In genomic region chr11:66641834-66642233, GRCh38 we compare ENCODE assay signal across 8 cellular contexts. TPM values are rescaled to one million over a fixed set of nuclear protein-coding genes. Genes with fewer than 3 reads are reported as not detected.
A peak's percentile ranks its signal among the peaks of the same experiment; 100 is the strongest.
DNase-seq lines count a peak whose midpoint lies in the region; ATAC-seq, FAIRE-seq and TF ChIP-seq lines count a peak whose summit lies in the region.

No MANE protein-coding gene starts in this region.

- POLR2A ChIA-PET in HepG2 (lab: Yijun Ruan, JAX) = interaction anchor here (10.0 kb wide), 1 partner anchor 21 kb away, joined by 211 read pairs; the partner anchor contains the start of gene RBM14

- H3K4me1 ChIP-seq in HepG2 (ENCODE audit: insufficient read depth, low read length) = peaks cover 76% of the 10 kb centered on the region
- peaks cover 0 to 50% (median 27%) of the 10 kb centered on the region in 4 donors for H3K4me1 ChIP-seq in right lobe of liver
- H3K4me1 ChIP-seq in mesenchymal stem cell (ENCODE audit: control insufficient read depth, insufficient read depth, low read depth, low read length) = peaks cover 19% of the 10 kb centered on the region
- peaks cover 70% of the 10 kb centered on the region for H3K4me1 ChIP-seq in testis

- DNase-seq in HepG2 (ENCODE audit: low spot score) = no peak
- DNase-seq in right lobe of liver = no peak
- DNase-seq in activated naive CD8-positive, alpha-beta T cell treated with anti-CD3 and anti-CD28 coated beads, Interleukin-2, amount 50 U/mL, for 24 hours = no peak
- no peak for DNase-seq in mesenchymal stem cell
- DNase-seq in G401 (ENCODE audit: low spot score) = no peak
- no peak for DNase-seq in testis

- no peak overlapping the region for H3K4ac ChIP-seq in mesenchymal stem cell (ENCODE audit: low read depth in 1 of 2, low read length in 2 of 2)

- H2AFZ ChIP-seq in HepG2 (ENCODE audit: low read length) (no peak overlapping the region), mesenchymal stem cell (ENCODE audit: low read depth, low read length) (no peak overlapping the region)

- no peak for FAIRE-seq in HepG2 (lab: Jason Lieb, UNC)

- H4K91ac ChIP-seq in mesenchymal stem cell (ENCODE audit: low read length) = no peak overlapping the region

- CTCF ChIA-PET in HepG2 (lab: Yijun Ruan, JAX; ENCODE audit: low intra/inter-chr PET ratio, low total read pairs) = no interaction called here

- in situ Hi-C loops in HepG2 (cut with HindIII; ENCODE audit: extremely low pct_ligation_motif_present, low pct_unique_long_range_greater_than_20kb) = no loop called here
- in situ Hi-C loops in G401 (cut with HindIII; ENCODE audit: low sequenced_read_pairs) = no loop called here

- 64% methylated on average over 3 of the region's 3 CpGs for WGBS in HepG2 (ENCODE audit: low lambda C conversion rate)
- WGBS in right lobe of liver (ENCODE audit: insufficient coverage, low coverage, low lambda C conversion rate, missing lambda C conversion rate) = 34% methylated on average over 3 of the region's 3 CpGs
- WGBS in mesenchymal stem cell = 70% methylated on average over 3 of the region's 3 CpGs
- WGBS in testis, 2 donors = 31 to 44% methylated on average over 3 of the region's 3 CpGs

- peak overlapping the region; percentile 85 for H3K4me3 Mint-ChIP-seq in activated naive CD8-positive, alpha-beta T cell treated with anti-CD3 and anti-CD28 coated beads, Interleukin-2, amount 50 U/mL, for 24 hours

- H3K4me2 ChIP-seq in HepG2 (ENCODE audit: low read depth, low read length) (peak overlapping the region; percentile 88), mesenchymal stem cell (ENCODE audit: low read length, poor library complexity, severe bottlenecking) (peak overlapping the region; percentile 57)

- no peak overlapping the region for H4K8ac ChIP-seq in mesenchymal stem cell (ENCODE audit: low read length)

- H3K27me3 ChIP-seq in HepG2 (ENCODE audit: control insufficient read depth in 1 of 2, insufficient read depth in 2 of 2, low read length in 2 of 2) = no peaks in the 10 kb centered on the region; a peak in 1 of 5 replicates
- H3K27me3 ChIP-seq in right lobe of liver = no peaks in the 10 kb centered on the region
- no peaks in the 10 kb centered on the region for H3K27me3 ChIP-seq in mesenchymal stem cell (ENCODE audit: control insufficient read depth in 1 of 2, insufficient read depth in 1 of 2, low read length in 2 of 2)
- no peaks in the 10 kb centered on the region for H3K27me3 ChIP-seq in testis

- H3K18ac ChIP-seq in mesenchymal stem cell (ENCODE audit: low read depth in 1 of 2, low read length in 2 of 2) = no peak overlapping the region

- H3K27ac ChIP-seq in HepG2 (ENCODE audit: extremely low read length, insufficient read depth, low read length) (no peak overlapping the region), right lobe of liver (no peak overlapping the region), mesenchymal stem cell (ENCODE audit: low read length, poor library complexity, severe bottlenecking) (no peak overlapping the region), testis (no peak overlapping the region)

- H3K9me3 Mint-ChIP-seq in activated naive CD8-positive, alpha-beta T cell treated with anti-CD3 and anti-CD28 coated beads, Interleukin-2, amount 50 U/mL, for 24 hours = no peaks in the 10 kb centered on the region

- BruUV-seq in HepG2 (replicated peaks; lab: Mats Ljungman, UMichigan) = no TSS peak

- H4K20me1 ChIP-seq in HepG2 (ENCODE audit: insufficient read depth, low read length) = peaks cover 79% of the 10 kb centered on the region

- no peak overlapping the region for H2BK5ac ChIP-seq in mesenchymal stem cell (ENCODE audit: low read depth, low read length, poor library complexity, severe bottlenecking)

- H3K9me3 ChIP-seq in HepG2 (ENCODE audit: low read length) (no peaks in the 10 kb centered on the region), right lobe of liver (no peaks in the 10 kb centered on the region), mesenchymal stem cell (ENCODE audit: control insufficient read depth, low read length) (no peaks in the 10 kb centered on the region), testis (no peaks in the 10 kb centered on the region)

- no peak for TF ChIP-seq EP300 in HepG2 (IDR thresholded peaks at IDR 0.05; ENCODE audit: low read depth in 2 of 2, low read length in 2 of 2)
- TF ChIP-seq EP300 in HepG2 (CRISPR knock-in tag; IDR thresholded peaks at IDR 0.05; ENCODE audit: borderline replicate concordance) = no peak

- no peak overlapping the region for H2BK15ac ChIP-seq in mesenchymal stem cell (ENCODE audit: low read depth, poor library complexity, severe bottlenecking)

- ATAC-seq in HepG2 (no peak), right lobe of liver (no peak), HG03571 (IDR thresholded peaks at IDR 0.05; ENCODE audit: unreplicated experiment) (no peak), GM21515 (IDR thresholded peaks at IDR 0.05; ENCODE audit: unreplicated experiment) (no peak)
- ATAC-seq in activated naive CD8-positive, alpha-beta T cell treated with anti-CD3 and anti-CD28 coated beads, Interleukin-2, amount 50 U/mL, for 24 hours = no peak

- H3K9ac ChIP-seq in HepG2 (ENCODE audit: insufficient read depth, low read depth, low read length) (peak overlapping the region; percentile 28; the same call in 1 of the 2 replicates), mesenchymal stem cell (ENCODE audit: low read length) (peak overlapping the region; percentile 94)

- H3K79me1 ChIP-seq in mesenchymal stem cell (replicated peaks; ENCODE audit: low read length, poor library complexity, severe bottlenecking) = no peaks in the 10 kb centered on the region

- no peak for TF ChIP-seq RAD21 in HepG2 (CRISPR knock-in tag; IDR thresholded peaks at IDR 0.05)

- H3K36me3 ChIP-seq in HepG2 (replicated peaks in 1 of 2; ENCODE audit: control insufficient read depth in 1 of 2, insufficient read depth in 2 of 2, low read length in 2 of 2) (peaks cover 18 to 55% of the 10 kb centered on the region in 2 experiments), right lobe of liver (peaks cover 11 to 58% (median 24%) of the 10 kb centered on the region in 4 donors), mesenchymal stem cell (ENCODE audit: control insufficient read depth in 1 of 2, insufficient read depth in 2 of 2, low read depth in 1 of 2, low read length in 2 of 2) (peaks cover 19 to 75% of the 10 kb centered on the region in 2 experiments), testis (ENCODE audit: low read depth, missing control alignments) (no peaks in the 10 kb centered on the region)

- intact Hi-C loops in HepG2 (cut with micrococcal nuclease; ENCODE audit: unreplicated experiment) (no loop called here), right lobe of liver (cut with DNase I) (no loop called here), testis (cut with DNase I; ENCODE audit: low total_unique reads) (no loop called here)

- peak overlapping the region; percentile 87 for H3K27ac Mint-ChIP-seq in activated naive CD8-positive, alpha-beta T cell treated with anti-CD3 and anti-CD28 coated beads, Interleukin-2, amount 50 U/mL, for 24 hours

- peaks cover 88% of the 10 kb centered on the region for H3K4me1 Mint-ChIP-seq in activated naive CD8-positive, alpha-beta T cell treated with anti-CD3 and anti-CD28 coated beads, Interleukin-2, amount 50 U/mL, for 24 hours

- H3K27me3 Mint-ChIP-seq in activated naive CD8-positive, alpha-beta T cell treated with anti-CD3 and anti-CD28 coated beads, Interleukin-2, amount 50 U/mL, for 24 hours = no peaks in the 10 kb centered on the region

- H2BK12ac ChIP-seq in mesenchymal stem cell (ENCODE audit: low read length in 2 of 2) = no peak overlapping the region

- no peak overlapping the region for H3K23ac ChIP-seq in mesenchymal stem cell (ENCODE audit: low read length in 2 of 2)

- H3K4me3 ChIP-seq in HepG2 (replicated peaks in 1 of 3; ENCODE audit: insufficient read depth in 1 of 3, low read depth in 2 of 3, low read length in 3 of 3) (peak overlapping the region; percentile 19 to 44 (median 25); a peak in 3 of 6 replicates), right lobe of liver (peak overlapping the region in 1 of 3 donors; percentile 8), mesenchymal stem cell (ENCODE audit: insufficient read depth in 1 of 2, low read depth in 1 of 2, low read length in 2 of 2) (peak overlapping the region in 1 of 2 experiments; percentile 91), testis (no peak overlapping the region)

- no peak overlapping the region for H3K14ac ChIP-seq in mesenchymal stem cell (ENCODE audit: low read length in 2 of 2)

- TF ChIP-seq POLR2A in HepG2 (IDR thresholded peaks at IDR 0.05; ENCODE audit: insufficient read depth in 1 of 2, low read depth in 2 of 2, low read length in 2 of 2) = no peak
- no peak for TF ChIP-seq POLR2A in right lobe of liver (IDR thresholded peaks at IDR 0.05)
- no peak for TF ChIP-seq POLR2A in testis (IDR thresholded peaks at IDR 0.05)

- no peak overlapping the region for H2AK5ac ChIP-seq in mesenchymal stem cell (ENCODE audit: low read length, severe bottlenecking)

- peaks cover 91% of the 10 kb centered on the region for H3K36me3 Mint-ChIP-seq in activated naive CD8-positive, alpha-beta T cell treated with anti-CD3 and anti-CD28 coated beads, Interleukin-2, amount 50 U/mL, for 24 hours (ENCODE audit: low read depth)

- no peak overlapping the region for H2BK120ac ChIP-seq in mesenchymal stem cell (ENCODE audit: low read depth, low read length)

- H3K79me2 ChIP-seq in HepG2 (ENCODE audit: insufficient read depth, low read length) = peaks cover 92% of the 10 kb centered on the region

- TF ChIP-seq CTCF in HepG2 (CRISPR knock-in tag; IDR thresholded peaks at IDR 0.05) (no peak), right lobe of liver (IDR thresholded peaks at IDR 0.05) (no peak), testis (IDR thresholded peaks at IDR 0.05) (no peak)

RNA-seq across cellular contexts. Expression of gene RBM4, which starts 3.3 kb away (rescaled TPM):
- total RNA-seq in HepG2 (2016; rRNA removed; fragmentation: Illumina TruSeq; extraction: Trizol) = 136 and 138 TPM in 2 replicates
- total RNA-seq in HepG2 (2016; cell fraction: cytosol; rRNA removed; fragmentation: Illumina TruSeq; extraction: Trizol; ENCODE audit: low read depth) = 72.4 and 85.4 TPM in 2 replicates
- total RNA-seq in HepG2 (2016; cell fraction: insoluble cytoplasmic fraction; rRNA removed; fragmentation: Illumina TruSeq; extraction: Trizol) = 137 and 138 TPM in 2 replicates
- 57.5 and 58.8 TPM in 2 replicates for total RNA-seq in HepG2 (2016; cell fraction: membrane; rRNA removed; fragmentation: Illumina TruSeq; extraction: Trizol)
- total RNA-seq in HepG2 (2016; cell fraction: nucleus; rRNA removed; fragmentation: Illumina TruSeq; extraction: Trizol) = 101 and 109 TPM in 2 replicates
- polyA plus RNA-seq in HepG2 (2011; rRNA removed) = 123 and 126 TPM in 2 replicates
- 150 and 151 TPM in 2 replicates for polyA plus RNA-seq in HepG2 (2011; cell fraction: cytosol; rRNA removed)
- 83.4 and 84.4 TPM in 2 replicates for polyA plus RNA-seq in HepG2 (2011; cell fraction: nucleus; rRNA removed)
- 117 and 122 TPM in 2 replicates for polyA plus RNA-seq in HepG2 (2012)
- 29.4 and 30.6 TPM in 2 replicates for polyA plus RNA-seq in HepG2 (2016; cell fraction: cytosol; fragmentation: Illumina TruSeq; extraction: Trizol; ENCODE audit: low read depth)
- polyA plus RNA-seq in HepG2 (2016; cell fraction: insoluble cytoplasmic fraction; fragmentation: Illumina TruSeq; extraction: Trizol; ENCODE audit: low read depth) = 149 and 157 TPM in 2 replicates
- polyA plus RNA-seq in HepG2 (2016; cell fraction: membrane; fragmentation: Illumina TruSeq; extraction: Trizol; ENCODE audit: low read depth) = 38.1 and 38.5 TPM in 2 replicates
- 115 and 116 TPM in 2 replicates for polyA plus RNA-seq in HepG2 (2016; cell fraction: nucleus; fragmentation: Illumina TruSeq; extraction: Trizol; ENCODE audit: insufficient read depth, low read depth)
- polyA minus RNA-seq in HepG2 (2011; rRNA and poly(A)+ RNA removed; ENCODE audit: low replicate concordance) = 104 and 196 TPM in 2 replicates
- 40.8 and 41.0 TPM in 2 replicates for polyA minus RNA-seq in HepG2 (2011; cell fraction: cytosol; rRNA and poly(A)+ RNA removed)
- 136 and 154 TPM in 2 replicates for polyA minus RNA-seq in HepG2 (2011; cell fraction: nucleus; rRNA and poly(A)+ RNA removed)
- total RNA-seq in right lobe of liver = 10 to 100 TPM; 40.3 to 57.0 (median 48.4) TPM
- 94.6 TPM for polyA plus RNA-seq in mesenchymal stem cell (2013, experiment 1 of 2)
- 98.2 TPM for polyA plus RNA-seq in mesenchymal stem cell (2013, experiment 2 of 2)
- total RNA-seq in G401 (2014; rRNA removed; shearing (Covaris generic)) = 513 and 534 TPM in 2 replicates
- 100 to 1,000 TPM in 1 of 2 donors, 10 to 100 TPM in 1; 95.2 to 123 TPM for total RNA-seq in testis
- 137 TPM for polyA plus RNA-seq in testis (ENCODE audit: insufficient read depth, low read depth, low replicate concordance)

RNA-seq across cellular contexts. Expression of gene RBM14, which starts 25.4 kb away (rescaled TPM):
- 41.7 and 44.1 TPM in 2 replicates for total RNA-seq in HepG2 (2016; rRNA removed; fragmentation: Illumina TruSeq; extraction: Trizol)
- total RNA-seq in HepG2 (2016; cell fraction: cytosol; rRNA removed; fragmentation: Illumina TruSeq; extraction: Trizol; ENCODE audit: low read depth) = 3.6 and 5.1 TPM in 2 replicates
- total RNA-seq in HepG2 (2016; cell fraction: insoluble cytoplasmic fraction; rRNA removed; fragmentation: Illumina TruSeq; extraction: Trizol) = 41.2 and 46.1 TPM in 2 replicates
- 17.8 and 17.9 TPM in 2 replicates for total RNA-seq in HepG2 (2016; cell fraction: membrane; rRNA removed; fragmentation: Illumina TruSeq; extraction: Trizol)
- 58.5 and 66.2 TPM in 2 replicates for total RNA-seq in HepG2 (2016; cell fraction: nucleus; rRNA removed; fragmentation: Illumina TruSeq; extraction: Trizol)
- polyA plus RNA-seq in HepG2 (2011; rRNA removed) = 12.7 and 14.6 TPM in 2 replicates
- 10.6 and 13.1 TPM in 2 replicates for polyA plus RNA-seq in HepG2 (2011; cell fraction: cytosol; rRNA removed)
- 44.2 and 47.6 TPM in 2 replicates for polyA plus RNA-seq in HepG2 (2011; cell fraction: nucleus; rRNA removed)
- 18.2 and 26.9 TPM in 2 replicates for polyA plus RNA-seq in HepG2 (2012)
- 4.8 and 5.7 TPM in 2 replicates for polyA plus RNA-seq in HepG2 (2016; cell fraction: cytosol; fragmentation: Illumina TruSeq; extraction: Trizol; ENCODE audit: low read depth)
- polyA plus RNA-seq in HepG2 (2016; cell fraction: insoluble cytoplasmic fraction; fragmentation: Illumina TruSeq; extraction: Trizol; ENCODE audit: low read depth) = 50.7 and 56.3 TPM in 2 replicates
- 15.9 and 16.6 TPM in 2 replicates for polyA plus RNA-seq in HepG2 (2016; cell fraction: membrane; fragmentation: Illumina TruSeq; extraction: Trizol; ENCODE audit: low read depth)
- 64.3 and 68.1 TPM in 2 replicates for polyA plus RNA-seq in HepG2 (2016; cell fraction: nucleus; fragmentation: Illumina TruSeq; extraction: Trizol; ENCODE audit: insufficient read depth, low read depth)
- 59.6 and 85.3 TPM in 2 replicates for polyA minus RNA-seq in HepG2 (2011; rRNA and poly(A)+ RNA removed; ENCODE audit: low replicate concordance)
- polyA minus RNA-seq in HepG2 (2011; cell fraction: cytosol; rRNA and poly(A)+ RNA removed) = 14.9 and 22.7 TPM in 2 replicates
- 52.8 and 54.8 TPM in 2 replicates for polyA minus RNA-seq in HepG2 (2011; cell fraction: nucleus; rRNA and poly(A)+ RNA removed)
- total RNA-seq in right lobe of liver = 10 to 100 TPM; 25.1 to 63.7 (median 27.4) TPM
- 28.0 TPM for polyA plus RNA-seq in mesenchymal stem cell (2013, experiment 1 of 2)
- polyA plus RNA-seq in mesenchymal stem cell (2013, experiment 2 of 2) = 26.7 TPM
- total RNA-seq in G401 (2014; rRNA removed; shearing (Covaris generic)) = 47.7 and 68.8 TPM in 2 replicates
- total RNA-seq in testis = 100 to 1,000 TPM; 146 to 149 TPM
- polyA plus RNA-seq in testis (ENCODE audit: insufficient read depth, low read depth, low replicate concordance) = 85.2 TPM

RNA-seq across cellular contexts. Expression of gene RBM4B, which starts 35.9 kb away (rescaled TPM):
- total RNA-seq in HepG2 (2016; rRNA removed; fragmentation: Illumina TruSeq; extraction: Trizol) (25.6 and 25.8 TPM in 2 replicates), right lobe of liver (1 to 10 TPM; 3.6 to 9.4 (median 6.9) TPM), testis (10 to 100 TPM; 35.0 to 35.7 TPM)
- total RNA-seq in HepG2 (2016; cell fraction: cytosol; rRNA removed; fragmentation: Illumina TruSeq; extraction: Trizol; ENCODE audit: low read depth) = 11.1 and 13.0 TPM in 2 replicates
- total RNA-seq in HepG2 (2016; cell fraction: insoluble cytoplasmic fraction; rRNA removed; fragmentation: Illumina TruSeq; extraction: Trizol) = 24.9 and 27.1 TPM in 2 replicates
- total RNA-seq in HepG2 (2016; cell fraction: membrane; rRNA removed; fragmentation: Illumina TruSeq; extraction: Trizol) = 16.5 and 17.7 TPM in 2 replicates
- 21.3 and 26.1 TPM in 2 replicates for total RNA-seq in HepG2 (2016; cell fraction: nucleus; rRNA removed; fragmentation: Illumina TruSeq; extraction: Trizol)
- polyA plus RNA-seq in HepG2 (2011; rRNA removed) (32.4 and 33.5 TPM in 2 replicates), testis (ENCODE audit: insufficient read depth, low read depth, low replicate concordance) (35.2 TPM)
- 19.2 and 24.1 TPM in 2 replicates for polyA plus RNA-seq in HepG2 (2011; cell fraction: cytosol; rRNA removed)
- polyA plus RNA-seq in HepG2 (2011; cell fraction: nucleus; rRNA removed) = 51.7 and 54.9 TPM in 2 replicates
- polyA plus RNA-seq in HepG2 (2012) = 18.3 and 24.4 TPM in 2 replicates
- 4.8 and 5.2 TPM in 2 replicates for polyA plus RNA-seq in HepG2 (2016; cell fraction: cytosol; fragmentation: Illumina TruSeq; extraction: Trizol; ENCODE audit: low read depth)
- polyA plus RNA-seq in HepG2 (2016; cell fraction: insoluble cytoplasmic fraction; fragmentation: Illumina TruSeq; extraction: Trizol; ENCODE audit: low read depth) = 28.7 and 29.9 TPM in 2 replicates
- polyA plus RNA-seq in HepG2 (2016; cell fraction: membrane; fragmentation: Illumina TruSeq; extraction: Trizol; ENCODE audit: low read depth) = 7.3 and 10.0 TPM in 2 replicates
- 43.3 and 48.3 TPM in 2 replicates for polyA plus RNA-seq in HepG2 (2016; cell fraction: nucleus; fragmentation: Illumina TruSeq; extraction: Trizol; ENCODE audit: insufficient read depth, low read depth)
- polyA minus RNA-seq in HepG2 (2011; rRNA and poly(A)+ RNA removed; ENCODE audit: low replicate concordance) = 19.7 and 31.4 TPM in 2 replicates
- polyA minus RNA-seq in HepG2 (2011; cell fraction: cytosol; rRNA and poly(A)+ RNA removed) = 7.9 and 9.7 TPM in 2 replicates
- 39.4 and 40.9 TPM in 2 replicates for polyA minus RNA-seq in HepG2 (2011; cell fraction: nucleus; rRNA and poly(A)+ RNA removed)
- 20.3 TPM for polyA plus RNA-seq in mesenchymal stem cell (2013, experiment 1 of 2)
- 19.6 TPM for polyA plus RNA-seq in mesenchymal stem cell (2013, experiment 2 of 2)
- total RNA-seq in G401 (2014; rRNA removed; shearing (Covaris generic)) = 4.1 and 13.0 TPM in 2 replicates

RNA-seq across cellular contexts. Expression of gene CCS, which starts 48.8 kb away (rescaled TPM):
- total RNA-seq in HepG2 (2016; rRNA removed; fragmentation: Illumina TruSeq; extraction: Trizol) = 34.2 and 44.6 TPM in 2 replicates
- 77.8 and 78.2 TPM in 2 replicates for total RNA-seq in HepG2 (2016; cell fraction: cytosol; rRNA removed; fragmentation: Illumina TruSeq; extraction: Trizol; ENCODE audit: low read depth)
- total RNA-seq in HepG2 (2016; cell fraction: insoluble cytoplasmic fraction; rRNA removed; fragmentation: Illumina TruSeq; extraction: Trizol) = 30.0 and 48.1 TPM in 2 replicates
- total RNA-seq in HepG2 (2016; cell fraction: membrane; rRNA removed; fragmentation: Illumina TruSeq; extraction: Trizol) = 36.9 and 40.8 TPM in 2 replicates
- total RNA-seq in HepG2 (2016; cell fraction: nucleus; rRNA removed; fragmentation: Illumina TruSeq; extraction: Trizol) = 27.8 and 35.6 TPM in 2 replicates
- 25.4 and 34.7 TPM in 2 replicates for polyA plus RNA-seq in HepG2 (2011; rRNA removed)
- 23.5 and 37.2 TPM in 2 replicates for polyA plus RNA-seq in HepG2 (2011; cell fraction: cytosol; rRNA removed)
- polyA plus RNA-seq in HepG2 (2011; cell fraction: nucleus; rRNA removed) = 127 and 131 TPM in 2 replicates
- 31.4 and 37.9 TPM in 2 replicates for polyA plus RNA-seq in HepG2 (2012)
- 6.4 and 6.8 TPM in 2 replicates for polyA plus RNA-seq in HepG2 (2016; cell fraction: cytosol; fragmentation: Illumina TruSeq; extraction: Trizol; ENCODE audit: low read depth)
- 36.6 and 42.6 TPM in 2 replicates for polyA plus RNA-seq in HepG2 (2016; cell fraction: insoluble cytoplasmic fraction; fragmentation: Illumina TruSeq; extraction: Trizol; ENCODE audit: low read depth)
- polyA plus RNA-seq in HepG2 (2016; cell fraction: membrane; fragmentation: Illumina TruSeq; extraction: Trizol; ENCODE audit: low read depth) = 6.0 and 8.2 TPM in 2 replicates
- 64.5 and 64.9 TPM in 2 replicates for polyA plus RNA-seq in HepG2 (2016; cell fraction: nucleus; fragmentation: Illumina TruSeq; extraction: Trizol; ENCODE audit: insufficient read depth, low read depth)
- polyA minus RNA-seq in HepG2 (2011; rRNA and poly(A)+ RNA removed; ENCODE audit: low replicate concordance) = 31.8 and 31.9 TPM in 2 replicates
- 18.1 and 21.5 TPM in 2 replicates for polyA minus RNA-seq in HepG2 (2011; cell fraction: cytosol; rRNA and poly(A)+ RNA removed)
- polyA minus RNA-seq in HepG2 (2011; cell fraction: nucleus; rRNA and poly(A)+ RNA removed) = 21.1 and 29.0 TPM in 2 replicates
- 10 to 100 TPM; 22.6 to 54.2 (median 34.3) TPM for total RNA-seq in right lobe of liver
- 49.7 TPM for polyA plus RNA-seq in mesenchymal stem cell (2013, experiment 1 of 2)
- 48.2 TPM for polyA plus RNA-seq in mesenchymal stem cell (2013, experiment 2 of 2)
- total RNA-seq in G401 (2014; rRNA removed; shearing (Covaris generic)) = 181 and 230 TPM in 2 replicates
- 10 to 100 TPM; 70.7 to 83.2 TPM for total RNA-seq in testis
- polyA plus RNA-seq in testis (ENCODE audit: insufficient read depth, low read depth, low replicate concordance) = 67.5 TPM

RNA-seq across cellular contexts. Expression of gene CCDC87, which starts 49.0 kb away (rescaled TPM):
- total RNA-seq in HepG2 (2016; rRNA removed; fragmentation: Illumina TruSeq; extraction: Trizol) = 0.17 and 0.42 TPM in 2 replicates
- 0.10 and 0.18 TPM in 2 replicates for total RNA-seq in HepG2 (2016; cell fraction: cytosol; rRNA removed; fragmentation: Illumina TruSeq; extraction: Trizol; ENCODE audit: low read depth)
- total RNA-seq in HepG2 (2016; cell fraction: insoluble cytoplasmic fraction; rRNA removed; fragmentation: Illumina TruSeq; extraction: Trizol) = 0.27 and 0.41 TPM in 2 replicates
- 0.46 and 0.48 TPM in 2 replicates for total RNA-seq in HepG2 (2016; cell fraction: membrane; rRNA removed; fragmentation: Illumina TruSeq; extraction: Trizol)
- total RNA-seq in HepG2 (2016; cell fraction: nucleus; rRNA removed; fragmentation: Illumina TruSeq; extraction: Trizol) = 0.66 and 0.78 TPM in 2 replicates
- 0.05 and 0.09 TPM in 2 replicates for polyA plus RNA-seq in HepG2 (2011; rRNA removed)
- polyA plus RNA-seq in HepG2 (2011; cell fraction: cytosol; rRNA removed) = 0.04 and 0.05 TPM in 2 replicates
- 0.17 and 0.29 TPM in 2 replicates for polyA plus RNA-seq in HepG2 (2011; cell fraction: nucleus; rRNA removed)
- 0.20 and 0.21 TPM in 2 replicates for polyA plus RNA-seq in HepG2 (2012)
- not detected in 2 replicates for polyA plus RNA-seq in HepG2 (2016; cell fraction: cytosol; fragmentation: Illumina TruSeq; extraction: Trizol; ENCODE audit: low read depth)
- 0.15 and 0.29 TPM in 2 replicates for polyA plus RNA-seq in HepG2 (2016; cell fraction: insoluble cytoplasmic fraction; fragmentation: Illumina TruSeq; extraction: Trizol; ENCODE audit: low read depth)
- 0.06 and 0.10 TPM in 2 replicates for polyA plus RNA-seq in HepG2 (2016; cell fraction: membrane; fragmentation: Illumina TruSeq; extraction: Trizol; ENCODE audit: low read depth)
- polyA plus RNA-seq in HepG2 (2016; cell fraction: nucleus; fragmentation: Illumina TruSeq; extraction: Trizol; ENCODE audit: insufficient read depth, low read depth) = 0.15 TPM in 1 of 2 replicates, not detected in the other
- 0.22 and 0.23 TPM in 2 replicates for polyA minus RNA-seq in HepG2 (2011; rRNA and poly(A)+ RNA removed; ENCODE audit: low replicate concordance)
- polyA minus RNA-seq in HepG2 (2011; cell fraction: cytosol; rRNA and poly(A)+ RNA removed) = not detected in 2 replicates
- polyA minus RNA-seq in HepG2 (2011; cell fraction: nucleus; rRNA and poly(A)+ RNA removed) = 0.37 and 0.64 TPM in 2 replicates
- total RNA-seq in right lobe of liver = under 1 TPM in 5 of 6 experiments, not detected in 1; 0.07 to 0.37 (median 0.12) TPM
- polyA plus RNA-seq in mesenchymal stem cell (2013, experiment 1 of 2) = 0.15 TPM
- polyA plus RNA-seq in mesenchymal stem cell (2013, experiment 2 of 2) = 0.23 TPM
- total RNA-seq in G401 (2014; rRNA removed; shearing (Covaris generic)) = 0.07 and 0.37 TPM in 2 replicates
- 10 to 100 TPM; 14.4 to 26.3 TPM for total RNA-seq in testis
- 37.2 TPM for polyA plus RNA-seq in testis (ENCODE audit: insufficient read depth, low read depth, low replicate concordance)

Comparison
In these comparisons a context has a peak if more than half of its experiments do, and no peak if none do; other contexts are left out.
1. H3K4me3 ChIP-seq: peak in HepG2 (3 of 3); none in testis (0 of 2).